ENCODE assay signal across 18 cellular contexts in genomic region chr11:128823751-128824150, GRCh38. TPM values are rescaled to one million over a fixed set of nuclear protein-coding genes. Genes with fewer than 3 reads are reported as not detected.
DNase-seq lines count a peak whose midpoint lies in the region; ATAC-seq and TF ChIP-seq lines count a peak whose summit lies in the region.
"Had no signal": no experiment of that assay in that cellular context is flagged by ENCODE, and none has a peak within 500 bp of the region (broad histone marks: within the 10 kb centered on the region; RNA-seq: fewer than 3 reads in every experiment).

No MANE protein-coding gene starts in this region.

- peak overlapping the region; percentile 16 for H3K4me3 ChIP-seq in right cardiac atrium (ENCODE audit: low read length)
- H3K4me3 ChIP-seq in right atrium auricular region: peak overlapping the region in 1 of 2 donors; percentile 31
- H3K4me3 ChIP-seq in brain microvascular endothelial cell (ENCODE audit: low read depth, low read length): peak overlapping the region; percentile 35
- peak overlapping the region; percentile 21 for H3K4me3 ChIP-seq in upper lobe of right lung
- H3K4me3 ChIP-seq: K562 had no signal

- 77% methylated on average over 12 of the region's 12 CpGs for WGBS in right cardiac atrium

- H3K27ac Mint-ChIP-seq in nephron: peak overlapping the region; percentile 65 to 99 (median 87)

- H3K36me3 Mint-ChIP-seq in nephron (ENCODE audit: low read depth): no peaks in the 10 kb centered on the region

- H3K27me3 ChIP-seq in right cardiac atrium (ENCODE audit: control insufficient read depth, insufficient read depth) (no peaks in the 10 kb centered on the region), right atrium auricular region (no peaks in the 10 kb centered on the region), brain microvascular endothelial cell (replicated peaks) (no peaks in the 10 kb centered on the region), upper lobe of right lung (no peaks in the 10 kb centered on the region)
- H3K27me3 ChIP-seq: adrenal gland had no signal

- H3K36me3 ChIP-seq in right atrium auricular region (no peaks in the 10 kb centered on the region), brain microvascular endothelial cell (replicated peaks) (no peaks in the 10 kb centered on the region), upper lobe of right lung (no peaks in the 10 kb centered on the region)
- H3K36me3 ChIP-seq: adrenal gland had no signal

- DNase-seq in right cardiac atrium: no peak
- DNase-seq in right atrium auricular region (ENCODE audit: low spot score): no peak
- no peak for DNase-seq in brain microvascular endothelial cell
- no peak for DNase-seq in upper lobe of right lung
- no peak for DNase-seq in effector CD8-positive, alpha-beta T cell (lab: John Stamatoyannopoulos, UW)
- DNase-seq in posterior cingulate gyrus: no peak
- no peak for DNase-seq in H4 (ENCODE audit: low spot score)
- DNase-seq: adrenal gland; DMS 273 treated with DMSO at 0.1 percent for 48 hours; MV-4-11; NCI-H1930; NCI-H345; stimulated activated CD8-positive, alpha-beta memory T cell treated with anti-CD3 and anti-CD28 coated beads, Interleukin-4, amount 100 ng/mL, for 48 hours had no signal

- peaks cover 25% of the 10 kb centered on the region for H3K4me1 Mint-ChIP-seq in nephron

- intact Hi-C loops in right cardiac atrium (cut with DNase I) (loop anchor here in 1 of 4 donors (10.0 kb wide), 1 partner anchor 789 kb away; no protein-coding TSS in a partner anchor), upper lobe of right lung (cut with DNase I) (loop anchor here (10.0 kb wide), 1 partner anchor 649 kb away; no protein-coding TSS in a partner anchor), posterior cingulate gyrus (cut with DNase I) (no loop called here)

- in situ Hi-C loops in brain microvascular endothelial cell (cut with HindIII; ENCODE audit: low pct_ligation_motif_present, low sequenced_read_pairs): no loop called here

- TF ChIP-seq CTCF in right atrium auricular region (IDR thresholded peaks at IDR 0.05) (no peak), brain microvascular endothelial cell (IDR thresholded peaks at IDR 0.05; ENCODE audit: low read depth, low read length, missing control alignments) (no peak), nephron (IDR thresholded peaks at IDR 0.05; ENCODE audit: unreplicated experiment in 3 of 3) (no peak), upper lobe of right lung (IDR thresholded peaks at IDR 0.05) (no peak)

- no peak for ATAC-seq in right cardiac atrium
- ATAC-seq in upper lobe of right lung: no peak
- ATAC-seq: activated CD4-positive, CD25-positive, alpha-beta regulatory T cell treated with anti-CD3 and anti-CD28 coated beads, Interleukin-2, amount 50 U/mL, for 24 hours; K562 had no signal

- peak overlapping the region; percentile 5 for H3K27ac ChIP-seq in right cardiac atrium (ENCODE audit: low read length)
- no peak overlapping the region for H3K27ac ChIP-seq in right atrium auricular region
- no peak overlapping the region for H3K27ac ChIP-seq in brain microvascular endothelial cell
- H3K27ac ChIP-seq in upper lobe of right lung: no peak overlapping the region
- H3K27ac ChIP-seq: parathyroid adenoma had no signal

- H3K27me3 Mint-ChIP-seq in nephron (ENCODE audit: low read depth): peaks cover 36% of the 10 kb centered on the region

- H3K9me3 ChIP-seq in right cardiac atrium (ENCODE audit: control insufficient read depth, low read length) (no peaks in the 10 kb centered on the region), right atrium auricular region (no peaks in the 10 kb centered on the region), upper lobe of right lung (no peaks in the 10 kb centered on the region)
- H3K9me3 ChIP-seq: adrenal gland had no signal

- H3K9me3 Mint-ChIP-seq in nephron: peaks cover 9% of the 10 kb centered on the region

- H3K4me3 Mint-ChIP-seq in nephron: peak overlapping the region in 1 of 3 experiments; percentile 51

- H3K4me1 ChIP-seq in right cardiac atrium (ENCODE audit: control insufficient read depth, insufficient read depth, low read length): peaks cover 5% of the 10 kb centered on the region
- H3K4me1 ChIP-seq in right atrium auricular region: peaks cover 0 to 5% of the 10 kb centered on the region in 2 donors
- H3K4me1 ChIP-seq in upper lobe of right lung: no peaks in the 10 kb centered on the region
- H3K4me1 ChIP-seq: adrenal gland, parathyroid adenoma had no signal

RNA-seq across cellular contexts. Expression of gene KCNJ1, which starts 43.3 kb away (rescaled TPM):
- total RNA-seq in right cardiac atrium (under 1 TPM in 1 of 4 donors, not detected in 3; 0.17 TPM), right atrium auricular region (not detected), upper lobe of right lung (0.23 TPM)
- polyA plus RNA-seq in right cardiac atrium: 0.09 TPM
- not detected in 2 replicates for total RNA-seq in H4 (2014; rRNA removed; shearing (Covaris generic))
- total RNA-seq: adrenal gland, K562, RPMI7951 had no signal
- polyA plus RNA-seq: K562 had no signal
